Comparison of ENCODE assay signal across 27 cellular contexts in the genomic region with DNA sequence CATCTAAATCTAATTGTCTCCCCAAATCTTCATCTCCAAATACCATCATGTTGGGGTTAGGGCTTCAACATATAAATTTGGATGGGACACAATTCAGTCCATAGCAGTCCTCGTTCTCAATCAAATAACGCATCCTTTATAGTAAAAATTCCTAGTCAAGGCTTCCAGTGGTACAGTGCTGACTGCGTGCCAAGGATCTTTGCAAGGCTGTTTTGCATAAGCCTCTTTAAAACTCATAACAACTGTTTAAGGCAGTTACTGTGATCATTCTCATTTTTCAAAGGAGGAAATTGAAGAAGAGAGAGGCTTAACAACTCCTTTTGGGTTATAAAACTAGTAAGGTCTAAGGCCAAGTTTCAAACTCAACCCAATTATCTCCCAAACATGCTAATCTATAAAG.
"Had no signal": no experiment of that assay in that cellular context is flagged by ENCODE, and none has a peak within 500 bp of the region (broad histone marks: within the 10 kb centered on the region; RNA-seq: fewer than 3 reads in every experiment).

No MANE protein-coding gene starts in this region.

- H3K36me3 Mint-ChIP-seq: activated naive CD8-positive, alpha-beta T cell; brain; T-cell had no signal

- H3K27ac Mint-ChIP-seq: activated B cell treated with CpG ODN at 0.5 μM for 24 hours; activated CD4-positive, alpha-beta T cell treated with anti-CD3 and anti-CD28 coated beads, Interleukin-2, amount 10 ng/mL, durations not matched to agents 24 days and 14 days; activated naive CD4-positive, alpha-beta T cell treated with anti-CD3 and anti-CD28 coated beads for 36 hours; activated naive CD8-positive, alpha-beta T cell; activated T-helper 17 cell treated with anti-CD3 and anti-CD28 coated beads, Interleukin-2, amount 50 U/mL, for 72 hours; brain; T-cell had no signal

- H3K9me3 Mint-ChIP-seq: activated B cell treated with CpG ODN at 0.5 μM for 24 hours; activated CD4-positive, alpha-beta T cell treated with anti-CD3 and anti-CD28 coated beads, Interleukin-2, amount 10 ng/mL, durations not matched to agents 24 days and 14 days; activated naive CD4-positive, alpha-beta T cell treated with anti-CD3 and anti-CD28 coated beads for 36 hours; activated T-helper 17 cell treated with anti-CD3 and anti-CD28 coated beads, Interleukin-2, amount 50 U/mL, for 72 hours; brain; T-cell had no signal

- H3K27me3 Mint-ChIP-seq: activated B cell treated with CpG ODN at 0.5 μM for 24 hours; activated CD4-positive, alpha-beta T cell treated with anti-CD3 and anti-CD28 coated beads, Interleukin-2, amount 10 ng/mL, durations not matched to agents 24 days and 14 days; activated T-helper 17 cell treated with anti-CD3 and anti-CD28 coated beads, Interleukin-2, amount 50 U/mL, for 72 hours; brain; T-cell had no signal

- DNase-seq: activated B cell treated with CpG ODN at 0.5 μM for 24 hours; activated CD4-positive, alpha-beta T cell treated with anti-CD3 and anti-CD28 coated beads for 1 hour; activated CD4-positive, alpha-beta T cell treated with anti-CD3 and anti-CD28 coated beads, Interleukin-2, amount 10 ng/mL, durations not matched to agents 24 days and 14 days; activated CD4-positive, alpha-beta T cell treated with anti-CD3 and anti-CD28 coated beads, Interleukin-2, amount 50 U/mL, for 48 hours; activated CD8-positive, alpha-beta memory T cell treated with anti-CD3 and anti-CD28 coated beads for 24 hours; activated gamma-delta T cell; activated naive CD4-positive, alpha-beta T cell treated with anti-CD3 and anti-CD28 coated beads for 36 hours; activated T-cell treated with anti-CD3 and anti-CD28 coated beads, Interleukin-2, amount 50 U/mL, for 48 hours; amygdala; NCI-H1092 treated with DMSO at 0.1 percent for 48 hours; NCI-H1417 treated with DMSO at 0.1 percent for 48 hours; NCI-H1694; NCI-H2029; NCI-H2107; NCI-H2171 treated with DMSO at 0.1 percent for 48 hours; NCI-H345; NCI-H510A; NCI-H526 treated with DMSO at 0.1 percent for 48 hours; PC-3; SHP77 treated with DMSO at 0.1 percent for 48 hours; T-cell; T-helper 2 cell; T1000 had no signal

- H3K4me3 Mint-ChIP-seq: activated B cell treated with CpG ODN at 0.5 μM for 24 hours; activated CD4-positive, alpha-beta T cell treated with anti-CD3 and anti-CD28 coated beads, Interleukin-2, amount 10 ng/mL, durations not matched to agents 24 days and 14 days; activated naive CD4-positive, alpha-beta T cell treated with anti-CD3 and anti-CD28 coated beads for 36 hours; activated naive CD8-positive, alpha-beta T cell; activated T-helper 17 cell treated with anti-CD3 and anti-CD28 coated beads, Interleukin-2, amount 50 U/mL, for 72 hours; brain; central memory CD8-positive, alpha-beta T cell; T-cell had no signal

- H3K4me1 Mint-ChIP-seq: activated B cell treated with CpG ODN at 0.5 μM for 24 hours; activated CD4-positive, alpha-beta T cell treated with anti-CD3 and anti-CD28 coated beads, Interleukin-2, amount 10 ng/mL, durations not matched to agents 24 days and 14 days; activated T-helper 17 cell treated with anti-CD3 and anti-CD28 coated beads, Interleukin-2, amount 50 U/mL, for 72 hours; central memory CD8-positive, alpha-beta T cell; T-cell had no signal

- ATAC-seq: activated T-helper 17 cell treated with anti-CD3 and anti-CD28 coated beads, Interleukin-2, amount 50 U/mL, for 72 hours; PC-3; T-cell had no signal
